Comparison of ENCODE assay signal across 1 cellular context in the genomic region with DNA sequence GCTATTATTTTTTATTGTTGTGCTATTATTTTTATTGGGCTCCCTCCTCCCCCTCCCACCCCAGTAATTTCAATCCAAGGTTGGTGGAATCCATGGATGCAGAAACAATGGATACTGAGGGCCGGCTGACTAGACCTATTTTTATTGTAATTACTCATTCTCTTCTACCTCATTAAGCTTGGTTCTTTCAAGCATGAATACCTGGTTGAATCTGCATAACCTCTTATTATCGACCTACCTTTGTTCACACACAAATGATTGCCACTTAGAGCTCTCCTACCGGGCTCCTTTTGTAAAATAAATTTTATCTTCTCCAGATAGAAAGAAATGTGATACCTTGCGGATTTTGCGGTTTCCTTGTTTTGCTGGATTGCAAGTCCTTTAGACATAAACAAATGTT.
TF ChIP-seq lines count a peak whose summit lies in the region.

No MANE protein-coding gene starts in this region.

TF ChIP-seq in H1, 55 proteins besides CTCF, POLR2A, EP300 and RAD21:
- TF ChIP-seq NANOG (IDR thresholded peaks at IDR 0.05; ENCODE audit: insufficient read depth, low read depth, low read length, poor library complexity, severe bottlenecking) (peak; percentile 18), TCF12 (IDR thresholded peaks at IDR 0.05; ENCODE audit: low read depth, low read length) (no peak)
TF ChIP-seq in H1: peak in this region for 1.
